In genomic region chr1:200302192-200302892, GRCh38 we compare ENCODE assay signal across 8 cellular contexts.
DNase-seq lines count a peak whose midpoint lies in the region; ATAC-seq and TF ChIP-seq lines count a peak whose summit lies in the region.

No MANE protein-coding gene starts in this region.

- intact Hi-C loops in left ventricle myocardium superior (cut with micrococcal nuclease), result loop anchor here (10.0 kb wide), 1 partner anchor 618 kb away; no protein-coding TSS in a partner anchor

- POLR2A ChIA-PET in SK-N-SH (lab: Yijun Ruan, JAX), result no interaction called here
- POLR2A ChIA-PET in activated naive CD8-positive, alpha-beta T cell treated with anti-CD3 and anti-CD28 coated beads, Interleukin-2, amount 10 ng/mL, durations not matched to agents 7 days and 5 days (lab: Charles Lee), result interaction anchor here (0.6 to 1.1 kb wide), 6 partner anchors 36 to 524 kb away, joined by 3 to 5 read pairs (median 3); no protein-coding TSS in a partner anchor

- H3K9me3 Mint-ChIP-seq in activated naive CD8-positive, alpha-beta T cell treated with anti-CD3 and anti-CD28 coated beads, Interleukin-2, amount 10 ng/mL, durations not matched to agents 7 days and 5 days, result no peaks in the 10 kb centered on the region

- no peaks in the 10 kb centered on the region for H4K20me1 ChIP-seq in SK-N-SH (ENCODE audit: insufficient read depth)

- H3K36me3 ChIP-seq in SK-N-SH (replicated peaks in 1 of 2; ENCODE audit: control insufficient read depth in 1 of 2, insufficient read depth in 2 of 2, low read length in 1 of 2) (no peaks in the 10 kb centered on the region), rectal smooth muscle tissue (ENCODE audit: control insufficient read depth, insufficient read depth, low read length) (no peaks in the 10 kb centered on the region)

- no peaks in the 10 kb centered on the region for H3K9me3 ChIP-seq in SK-N-SH

- no peaks in the 10 kb centered on the region for H3K27me3 ChIP-seq in SK-N-SH (ENCODE audit: insufficient read depth)
- no peaks in the 10 kb centered on the region for H3K27me3 ChIP-seq in rectal smooth muscle tissue (ENCODE audit: control insufficient read depth, insufficient read depth, low read length)

- H3K4me3 Mint-ChIP-seq in activated naive CD8-positive, alpha-beta T cell treated with anti-CD3 and anti-CD28 coated beads, Interleukin-2, amount 10 ng/mL, durations not matched to agents 7 days and 5 days, result peak overlapping the region; percentile 85

- peak overlapping the region; percentile 95 for H3K4me2 ChIP-seq in SK-N-SH

- H3K9ac ChIP-seq in SK-N-SH (peak overlapping the region; percentile 66), rectal smooth muscle tissue (ENCODE audit: low read length) (no peak overlapping the region)

- H2AFZ ChIP-seq in SK-N-SH (ENCODE audit: low read depth), result peak overlapping the region; percentile 95

- no peaks in the 10 kb centered on the region for H3K36me3 Mint-ChIP-seq in activated naive CD8-positive, alpha-beta T cell treated with anti-CD3 and anti-CD28 coated beads, Interleukin-2, amount 10 ng/mL, durations not matched to agents 7 days and 5 days

- no peak for TF ChIP-seq RAD21 in SK-N-SH (IDR thresholded peaks at IDR 0.05; ENCODE audit: low read length)

- no peak for TF ChIP-seq CTCF in AG09309 (IDR thresholded peaks at IDR 0.05; ENCODE audit: control insufficient read depth, insufficient read depth, low read depth, low read length, missing control alignments)
- no peak for TF ChIP-seq CTCF in SK-N-SH (IDR thresholded peaks at IDR 0.05)

- H3K4me1 Mint-ChIP-seq in activated naive CD8-positive, alpha-beta T cell treated with anti-CD3 and anti-CD28 coated beads, Interleukin-2, amount 10 ng/mL, durations not matched to agents 7 days and 5 days, result peaks cover 10% of the 10 kb centered on the region

- H3F3A ChIP-seq in SK-N-SH (replicated peaks; ENCODE audit: insufficient read depth), result no peaks in the 10 kb centered on the region

- H3K9me2 ChIP-seq in SK-N-SH, result no peaks in the 10 kb centered on the region

- TF ChIP-seq EP300 in SK-N-SH (IDR thresholded peaks at IDR 0.05; ENCODE audit: borderline replicate concordance in 1 of 2, low read depth in 1 of 2, low read length in 1 of 2), result no peak

- ATAC-seq in GM18907 (IDR thresholded peaks at IDR 0.05; ENCODE audit: unreplicated experiment) (peak; percentile 72), HG03159 (IDR thresholded peaks at IDR 0.05; ENCODE audit: unreplicated experiment) (peak; percentile 65), left ventricle myocardium superior (peak; percentile 78)
- ATAC-seq in activated naive CD8-positive, alpha-beta T cell treated with anti-CD3 and anti-CD28 coated beads, Interleukin-2, amount 10 ng/mL, durations not matched to agents 7 days and 5 days (ENCODE audit: low read depth), result peak; percentile 94

- CTCF ChIA-PET in SK-N-SH (lab: Yijun Ruan, JAX), result interaction anchor here (1.5 kb wide), 1 partner anchor 29 kb away, joined by 3 read pairs; no protein-coding TSS in a partner anchor

- no peak for DNase-seq in AG09309 (ENCODE audit: low read depth)
- peak; percentile 66 for DNase-seq in SK-N-SH
- DNase-seq in activated naive CD8-positive, alpha-beta T cell treated with anti-CD3 and anti-CD28 coated beads, Interleukin-2, amount 10 ng/mL, durations not matched to agents 7 days and 5 days, result peak; percentile 73
- peak; percentile 39 for DNase-seq in left ventricle myocardium superior
- DNase-seq in T1000 (lab: John Stamatoyannopoulos, UW), result no peak

- H3K27ac ChIP-seq in SK-N-SH (ENCODE audit: low read depth in 2 of 2, low read length in 1 of 2), result no peak overlapping the region; a peak in 1 of 4 replicates
- H3K27ac ChIP-seq in rectal smooth muscle tissue (ENCODE audit: low read depth, low read length), result no peak overlapping the region

- WGBS in SK-N-SH (ENCODE audit: low lambda C conversion rate), result 0% methylated on average over 21 of the region's 36 CpGs

- peaks cover 0 to 7% of the 10 kb centered on the region in 2 experiments; a peak in 3 of 4 replicates for H3K4me1 ChIP-seq in SK-N-SH (ENCODE audit: control insufficient read depth in 1 of 2, insufficient read depth in 2 of 2, low read depth in 1 of 2, low read length in 1 of 2)
- H3K4me1 ChIP-seq in rectal smooth muscle tissue (ENCODE audit: control insufficient read depth, insufficient read depth, low read length), result no peaks in the 10 kb centered on the region

- H3K27me3 Mint-ChIP-seq in activated naive CD8-positive, alpha-beta T cell treated with anti-CD3 and anti-CD28 coated beads, Interleukin-2, amount 10 ng/mL, durations not matched to agents 7 days and 5 days, result peaks cover 7% of the 10 kb centered on the region

- no peaks in the 10 kb centered on the region for H3K79me2 ChIP-seq in SK-N-SH (ENCODE audit: insufficient read depth)

- H3K27ac Mint-ChIP-seq in activated naive CD8-positive, alpha-beta T cell treated with anti-CD3 and anti-CD28 coated beads, Interleukin-2, amount 10 ng/mL, durations not matched to agents 7 days and 5 days, result peak overlapping the region; percentile 81

- H3K4me3 ChIP-seq in AG09309 (ENCODE audit: control insufficient read depth, low read depth, low read length) (peak overlapping the region; percentile 60), SK-N-SH (ENCODE audit: low read depth in 2 of 2, low read length in 1 of 2) (peak overlapping the region; percentile 69 to 95), rectal smooth muscle tissue (ENCODE audit: low read length) (peak overlapping the region; percentile 79)

TF ChIP-seq in SK-N-SH, 30 proteins besides CTCF, POLR2A, EP300 and RAD21:
- TF ChIP-seq MEF2A (IDR thresholded peaks at IDR 0.05; ENCODE audit: borderline replicate concordance, low read depth), result no peak
- TF ChIP-seq EZH2phosphoT487 (IDR thresholded peaks at IDR 0.05; ENCODE audit: borderline replicate concordance, low read depth), result no peak
- TF ChIP-seq GATA2 (CRISPR knock-in tag; IDR thresholded peaks at IDR 0.05), result peak; percentile 20; the same call in 1 of the 2 replicates
- TF ChIP-seq TAF1 (IDR thresholded peaks at IDR 0.05; ENCODE audit: borderline replicate concordance, low read depth, low read length), result 0 out of 2 replicates have a peak, but pooled peaks have one; percentile 17

Comparison
In these comparisons a context has a peak if more than half of its experiments do, and no peak if none do; other contexts are left out.
1. DNase-seq: peak in SK-N-SH (single experiment), activated naive CD8-positive, alpha-beta T cell treated with anti-CD3 and anti-CD28 coated beads, Interleukin-2, amount 10 ng/mL, durations not matched to agents 7 days and 5 days (single experiment) and left ventricle myocardium superior (single experiment); none in AG09309 (single experiment) and T1000 (single experiment).
2. Peak in every context shown above with its lines, with median percentiles within 50 percentile points of each other: H3K4me3 ChIP-seq and ATAC-seq.